1 cellular context compared by ENCODE assay signal in the genomic region with DNA sequence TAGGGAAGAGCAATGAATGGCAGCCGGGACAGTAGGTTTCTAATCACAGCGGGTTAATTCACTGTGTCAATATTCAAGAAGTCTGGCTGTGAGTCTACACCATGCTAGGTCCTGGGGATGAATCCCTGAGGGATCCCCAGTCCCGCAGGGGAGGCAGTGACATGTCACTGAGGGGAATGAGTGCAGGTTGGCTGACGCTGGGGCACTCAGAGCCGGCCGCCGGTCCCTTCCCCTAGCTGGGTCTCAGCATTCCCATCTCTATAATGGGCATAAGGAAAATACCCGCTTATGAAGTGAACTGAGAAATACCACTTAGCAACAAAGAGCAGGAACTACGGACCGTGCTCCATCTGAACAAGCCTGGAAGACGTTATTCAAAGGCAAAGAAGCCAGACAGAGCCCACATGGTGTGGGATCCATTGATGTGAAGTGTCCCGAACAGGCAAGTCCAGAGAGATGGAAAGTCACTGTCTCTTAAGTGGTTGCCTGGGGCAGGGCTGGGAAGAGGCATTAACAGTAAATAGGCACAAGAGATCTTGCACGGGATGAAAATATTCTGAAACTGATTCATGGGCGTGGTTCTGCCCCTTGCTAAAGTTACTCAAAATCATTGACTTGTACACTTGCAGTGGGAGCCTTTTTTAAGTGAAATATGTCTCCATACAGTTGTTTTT.
TF ChIP-seq lines count a peak whose summit lies in the region.

No MANE protein-coding gene starts in this region.

TF ChIP-seq in HepG2, 621 proteins besides CTCF, POLR2A, EP300 and RAD21:
- TF ChIP-seq RBM22 (optimal IDR thresholded peaks at IDR 0.05; ENCODE audit: low read length) = no peak
- no peak for TF ChIP-seq NR3C1 (CRISPR knock-in tag; IDR thresholded peaks at IDR 0.05)
- TF ChIP-seq, protein P1, sequence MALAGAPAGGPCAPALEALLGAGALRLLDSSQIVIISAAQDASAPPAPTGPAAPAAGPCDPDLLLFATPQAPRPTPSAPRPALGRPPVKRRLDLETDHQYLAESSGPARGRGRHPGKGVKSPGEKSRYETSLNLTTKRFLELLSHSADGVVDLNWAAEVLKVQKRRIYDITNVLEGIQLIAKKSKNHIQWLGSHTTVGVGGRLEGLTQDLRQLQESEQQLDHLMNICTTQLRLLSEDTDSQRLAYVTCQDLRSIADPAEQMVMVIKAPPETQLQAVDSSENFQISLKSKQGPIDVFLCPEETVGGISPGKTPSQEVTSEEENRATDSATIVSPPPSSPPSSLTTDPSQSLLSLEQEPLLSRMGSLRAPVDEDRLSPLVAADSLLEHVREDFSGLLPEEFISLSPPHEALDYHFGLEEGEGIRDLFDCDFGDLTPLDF (CRISPR knock-in tag; IDR thresholded peaks at IDR 0.05) = no peak
- TF ChIP-seq CHD4 (IDR thresholded peaks at IDR 0.05; ENCODE audit: borderline replicate concordance, low read length) = peak; percentile 73; the same call in 1 of the 2 replicates
- no peak for TF ChIP-seq ZNF101 (CRISPR knock-in tag; IDR thresholded peaks at IDR 0.05; ENCODE audit: borderline replicate concordance, low read depth)
- no peak for TF ChIP-seq ZNF234 (CRISPR knock-in tag; conservative IDR thresholded peaks at IDR 0.05)
- TF ChIP-seq ZNF629 (CRISPR knock-in tag; conservative IDR thresholded peaks at IDR 0.05) = peak; percentile 95
